ENCODE assay signal across 27 cellular contexts in the genomic region with DNA sequence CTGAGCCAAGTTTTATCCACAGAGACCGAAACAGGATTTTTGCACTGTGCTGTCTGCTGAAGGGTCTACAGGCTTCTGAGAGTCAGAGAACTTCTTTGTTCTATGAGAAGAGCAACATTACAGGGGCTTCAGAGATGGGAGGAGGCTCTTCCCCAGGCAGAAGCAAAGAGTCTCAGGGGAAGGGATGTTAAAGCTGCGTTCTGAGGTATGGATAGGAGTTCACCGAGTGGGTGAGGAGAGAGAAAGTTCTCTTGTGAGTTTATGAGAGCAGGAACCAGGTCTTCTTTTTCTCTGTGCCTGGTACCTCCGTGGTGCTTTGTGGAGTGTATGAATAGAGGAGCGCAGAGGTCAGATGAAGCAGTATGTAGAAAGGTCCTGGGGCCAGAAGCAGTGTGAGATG.
"Had no signal": no experiment of that assay in that cellular context is flagged by ENCODE, and none has a peak within 500 bp of the region (broad histone marks: within the 10 kb centered on the region; RNA-seq: fewer than 3 reads in every experiment).

No MANE protein-coding gene starts in this region.

- H3K9me3 Mint-ChIP-seq: activated CD4-positive, alpha-beta T cell treated with anti-CD3 and anti-CD28 coated beads, Interleukin-2, amount 10 ng/mL, durations not matched to agents 24 days and 14 days; activated CD8-positive, alpha-beta T cell treated with anti-CD3 and anti-CD28 coated beads for 36 hours; activated T-helper 17 cell treated with anti-CD3 and anti-CD28 coated beads, Interleukin-2, amount 50 U/mL, for 72 hours had no signal

- H3K9ac ChIP-seq: KMS-11 had no signal

- H3K27ac Mint-ChIP-seq: activated CD4-positive, alpha-beta T cell treated with anti-CD3 and anti-CD28 coated beads, Interleukin-2, amount 10 ng/mL, durations not matched to agents 24 days and 14 days; activated CD8-positive, alpha-beta T cell treated with anti-CD3 and anti-CD28 coated beads for 36 hours; activated naive CD8-positive, alpha-beta T cell treated with anti-CD3 and anti-CD28 coated beads for 36 hours; activated T-cell treated with anti-CD3 and anti-CD28 coated beads, Interleukin-2, amount 50 U/mL, for 72 hours; activated T-helper 17 cell treated with anti-CD3 and anti-CD28 coated beads, Interleukin-2, amount 50 U/mL, for 72 hours had no signal

- H3K36me3 Mint-ChIP-seq: activated naive CD8-positive, alpha-beta T cell treated with anti-CD3 and anti-CD28 coated beads for 36 hours had no signal

- H3K4me3 ChIP-seq: Peyer's patch, SJSA1 had no signal

- H3K4me1 ChIP-seq: Peyer's patch, SJSA1 had no signal

- H3K9me3 ChIP-seq: Peyer's patch, SJSA1 had no signal

- H3K4me1 Mint-ChIP-seq: activated CD4-positive, alpha-beta T cell treated with anti-CD3 and anti-CD28 coated beads, Interleukin-2, amount 10 ng/mL, durations not matched to agents 24 days and 14 days; activated naive CD8-positive, alpha-beta T cell treated with anti-CD3 and anti-CD28 coated beads for 36 hours; activated T-helper 17 cell treated with anti-CD3 and anti-CD28 coated beads, Interleukin-2, amount 50 U/mL, for 72 hours had no signal

- DNase-seq: activated CD4-positive, alpha-beta T cell treated with anti-CD3 and anti-CD28 coated beads, Interleukin-2, amount 10 ng/mL, durations not matched to agents 24 days and 14 days; activated CD4-positive, alpha-beta T cell treated with anti-CD3 and anti-CD28 coated beads, Interleukin-2, amount 50 U/mL, for 4 hours; activated CD4-positive, CD25-positive, alpha-beta regulatory T cell; activated effector memory CD4-positive, alpha-beta T cell treated with anti-CD3 and anti-CD28 coated beads, Interleukin-2, amount 50 U/mL, for 16 hours; activated naive CD4-positive, alpha-beta T cell; activated naive CD4-positive, alpha-beta T cell treated with anti-CD3 and anti-CD28 coated beads, Interleukin-2, amount 50 U/mL, for 16 hours; activated naive CD8-positive, alpha-beta T cell treated with anti-CD3 and anti-CD28 coated beads for 36 hours; activated T-cell treated with anti-CD3 and anti-CD28 coated beads, Interleukin-2, amount 50 U/mL, for 1 hour; amniotic stem cell; aorta; central memory CD4-positive, alpha-beta T cell; NCI-H146; NCI-H2029 treated with DMSO at 0.1 percent for 48 hours; NCI-H2171 treated with DMSO at 0.1 percent for 48 hours; NCI-H2227 treated with DMSO at 0.1 percent for 48 hours; NCI-H446 treated with DMSO at 0.1 percent for 48 hours; NK-92 treated with Interleukin-12 subunit alpha and Interleukin-12 subunit beta, amount 100 ng/mL, for 24 hours; SHP77 treated with DMSO at 0.1 percent for 48 hours; T-helper 9 cell had no signal

- H3K4me2 ChIP-seq: KMS-11 had no signal

- H3K27me3 Mint-ChIP-seq: activated CD4-positive, alpha-beta T cell treated with anti-CD3 and anti-CD28 coated beads, Interleukin-2, amount 10 ng/mL, durations not matched to agents 24 days and 14 days; activated CD8-positive, alpha-beta T cell treated with anti-CD3 and anti-CD28 coated beads for 36 hours; activated naive CD8-positive, alpha-beta T cell treated with anti-CD3 and anti-CD28 coated beads for 36 hours; activated T-helper 17 cell treated with anti-CD3 and anti-CD28 coated beads, Interleukin-2, amount 50 U/mL, for 72 hours had no signal

- H3K4me3 Mint-ChIP-seq: activated CD4-positive, alpha-beta T cell treated with anti-CD3 and anti-CD28 coated beads, Interleukin-2, amount 10 ng/mL, durations not matched to agents 24 days and 14 days; activated CD8-positive, alpha-beta T cell treated with anti-CD3 and anti-CD28 coated beads for 36 hours; activated naive CD8-positive, alpha-beta T cell treated with anti-CD3 and anti-CD28 coated beads for 36 hours; activated T-cell treated with anti-CD3 and anti-CD28 coated beads, Interleukin-2, amount 50 U/mL, for 72 hours; activated T-helper 17 cell treated with anti-CD3 and anti-CD28 coated beads, Interleukin-2, amount 50 U/mL, for 72 hours had no signal

- H3K27me3 ChIP-seq: brain microvascular endothelial cell, Peyer's patch, SJSA1 had no signal

- ATAC-seq: activated CD8-positive, alpha-beta T cell treated with anti-CD3 and anti-CD28 coated beads for 36 hours; activated T-cell treated with anti-CD3 and anti-CD28 coated beads, Interleukin-2, amount 50 U/mL, for 72 hours; activated T-helper 17 cell treated with anti-CD3 and anti-CD28 coated beads, Interleukin-2, amount 50 U/mL, for 72 hours had no signal

- H3K36me3 ChIP-seq: brain microvascular endothelial cell, Peyer's patch, SJSA1 had no signal

- H3K27ac ChIP-seq: brain microvascular endothelial cell, KMS-11, Peyer's patch, SJSA1, VCaP had no signal
